8 cellular contexts compared by ENCODE assay signal in genomic region chr6:154805288-154805911, GRCh38.
DNase-seq lines count a peak whose midpoint lies in the region; ATAC-seq and TF ChIP-seq lines count a peak whose summit lies in the region.

No MANE protein-coding gene starts in this region.

- no peaks in the 10 kb centered on the region for H3K9me3 ChIP-seq in DOHH2 (ENCODE audit: control insufficient read depth, insufficient read depth, low read length)
- H3K9me3 ChIP-seq in sigmoid colon = no peaks in the 10 kb centered on the region

- intact Hi-C loops in sigmoid colon (cut with DNase I) = loop anchor here (1.0 to 5.0 kb wide), 3 partner anchors 73 to 653 kb away; partner anchors contain the start of gene SCAF8

- H4K20me1 ChIP-seq in DOHH2 (ENCODE audit: control insufficient read depth, insufficient read depth, low read depth, low read length) = no peaks in the 10 kb centered on the region

- H3K27me3 ChIP-seq in DOHH2 (ENCODE audit: control insufficient read depth, low read length) (no peaks in the 10 kb centered on the region), sigmoid colon (no peaks in the 10 kb centered on the region)

- peak; percentile 49 for ATAC-seq in HG03108 (IDR thresholded peaks at IDR 0.05; ENCODE audit: unreplicated experiment)
- ATAC-seq in GM18505 (IDR thresholded peaks at IDR 0.05; ENCODE audit: unreplicated experiment) = no peak
- no peak for ATAC-seq in GM21737 (IDR thresholded peaks at IDR 0.05; ENCODE audit: unreplicated experiment)
- ATAC-seq in HG03175 (IDR thresholded peaks at IDR 0.05; ENCODE audit: unreplicated experiment) = no peak

- H3K9me2 ChIP-seq in DOHH2 (replicated peaks; ENCODE audit: control insufficient read depth, low read length) = no peaks in the 10 kb centered on the region

- H3K4me1 ChIP-seq in DOHH2 (ENCODE audit: control insufficient read depth, low read length) (peaks cover under 1% of the 10 kb centered on the region; the same call in 1 of the 2 replicates), sigmoid colon (no peaks in the 10 kb centered on the region)

- TF ChIP-seq CTCF in DOHH2 (IDR thresholded peaks at IDR 0.05; ENCODE audit: low read depth, low read length, poor library complexity, severe bottlenecking) = peak; percentile 21
- TF ChIP-seq CTCF in fibroblast of mammary gland (conservative IDR thresholded peaks at IDR 0.05; ENCODE audit: control insufficient read depth, insufficient read depth, low read depth, low read length) = peak; percentile 51
- TF ChIP-seq CTCF in sigmoid colon (IDR thresholded peaks at IDR 0.05) = peak in 3 of 4 experiments; percentile 9 to 32 (median 24)

- 47 to 50% methylated on average over 2 of the region's 2 CpGs for WGBS in sigmoid colon, 2 donors

- peaks cover 4% of the 10 kb centered on the region; the same call in 1 of the 2 replicates for H3K79me2 ChIP-seq in DOHH2 (ENCODE audit: control insufficient read depth, low read length)

- no peak overlapping the region for H3K4me3 ChIP-seq in DOHH2 (ENCODE audit: low read length)
- no peak overlapping the region for H3K4me3 ChIP-seq in fibroblast of mammary gland (ENCODE audit: control insufficient read depth, low read depth, low read length)
- H3K4me3 ChIP-seq in sigmoid colon = no peak overlapping the region

- no peak for TF ChIP-seq POLR2A in sigmoid colon (IDR thresholded peaks at IDR 0.05)
- TF ChIP-seq POLR2A in GM18505 (IDR thresholded peaks at IDR 0.05; ENCODE audit: borderline replicate concordance, extremely low read depth, insufficient read depth, insufficient read length) = no peak

- no peak for TF ChIP-seq EP300 in sigmoid colon (IDR thresholded peaks at IDR 0.05)

- no peak overlapping the region for H3K4me2 ChIP-seq in DOHH2 (ENCODE audit: low read length)

- H3K27ac ChIP-seq in DOHH2 (ENCODE audit: low read depth, low read length) (no peak overlapping the region), sigmoid colon (no peak overlapping the region)

- peak; percentile 12 for DNase-seq in RPMI8226
- peak; percentile 74 for DNase-seq in fibroblast of mammary gland (ENCODE audit: low read depth)
- DNase-seq in sigmoid colon = no peak

- H3K36me3 ChIP-seq in DOHH2 (ENCODE audit: control insufficient read depth, low read length) (peaks cover 78% of the 10 kb centered on the region), sigmoid colon (peaks cover 0 to 58% (median 13%) of the 10 kb centered on the region in 4 donors)

- H3F3A ChIP-seq in DOHH2 (ENCODE audit: control insufficient read depth, insufficient read depth) = peaks cover 16% of the 10 kb centered on the region
